ENCODE assay signal across 15 cellular contexts in genomic region chr1:223429313-223429731, GRCh38. TPM values are rescaled to one million over a fixed set of nuclear protein-coding genes. Genes with fewer than 3 reads are reported as not detected.
DNase-seq lines count a peak whose midpoint lies in the region; ATAC-seq, FAIRE-seq and TF ChIP-seq lines count a peak whose summit lies in the region.
"Had no signal": no experiment of that assay in that cellular context is flagged by ENCODE, and none has a peak within 500 bp of the region (broad histone marks: within the 10 kb centered on the region; RNA-seq: fewer than 3 reads in every experiment).

No MANE protein-coding gene starts in this region.

- peaks cover 21% of the 10 kb centered on the region for H3K4me1 ChIP-seq in keratinocyte (ENCODE audit: control insufficient read depth, extremely low read depth, insufficient read depth, low read length)
- H3K4me1 ChIP-seq in tibial artery, result peaks cover 0 to 43% (median 32%) of the 10 kb centered on the region in 4 donors
- H3K4me1 ChIP-seq: parathyroid adenoma had no signal

- H3K27me3 Mint-ChIP-seq in T-cell, result peaks cover 0 to 3% of the 10 kb centered on the region in 2 donors
- H3K27me3 Mint-ChIP-seq: activated naive CD8-positive, alpha-beta T cell had no signal

- no peak overlapping the region for H3K27ac Mint-ChIP-seq in T-cell
- H3K27ac Mint-ChIP-seq: activated naive CD8-positive, alpha-beta T cell had no signal

- no peak overlapping the region for H3K4me3 ChIP-seq in coronary artery
- H3K4me3 ChIP-seq in keratinocyte (ENCODE audit: control insufficient read depth in 2 of 3, extremely low read depth in 1 of 3, insufficient read depth in 2 of 3, low read depth in 1 of 3, low read length in 3 of 3), result peak overlapping the region in 1 of 3 experiments; percentile 19
- no peak overlapping the region for H3K4me3 ChIP-seq in tibial artery

- no peaks in the 10 kb centered on the region for H3K79me2 ChIP-seq in keratinocyte (ENCODE audit: control insufficient read depth, insufficient read depth, low read length)
- H3K79me2 ChIP-seq: parathyroid adenoma had no signal

- intact Hi-C loops in tibial artery (cut with DNase I; ENCODE audit: low total_unique reads), result no loop called here

- H3K4me3 Mint-ChIP-seq in T-cell, result no peak overlapping the region
- H3K4me3 Mint-ChIP-seq: activated naive CD8-positive, alpha-beta T cell had no signal

- no peak for ATAC-seq in T-cell (replicated peaks in 1 of 4)
- ATAC-seq in GM18867 (IDR thresholded peaks at IDR 0.05; ENCODE audit: unreplicated experiment), result no peak

- no peak overlapping the region for H2AFZ ChIP-seq in keratinocyte (ENCODE audit: control insufficient read depth, low read length)
- H2AFZ ChIP-seq: parathyroid adenoma had no signal

- POLR2A ChIA-PET in T-cell (lab: Charles Lee), result no interaction called here

- TF ChIP-seq CTCF in coronary artery (IDR thresholded peaks at IDR 0.05), result no peak
- TF ChIP-seq CTCF in keratinocyte (optimal IDR thresholded peaks at IDR 0.05 in 1 of 3, IDR thresholded peaks at IDR 0.05 in 1 of 3, conservative IDR thresholded peaks at IDR 0.05 in 1 of 3; ENCODE audit: extremely low read depth in 1 of 3, insufficient read depth in 2 of 3, low read length in 3 of 3), result peak; percentile 38 to 61 (median 39)
- TF ChIP-seq CTCF in tibial artery (IDR thresholded peaks at IDR 0.05), result peak in 1 of 2 experiments; percentile 12

- dilution Hi-C loops in keratinocyte (cut with MboI; ENCODE audit: extremely low pct_ligation_motif_present, low sequenced_read_pairs), result no loop called here

- FAIRE-seq in keratinocyte (lab: Jason Lieb, UNC), result peak; percentile 95

- H4K20me1 ChIP-seq in keratinocyte (ENCODE audit: control insufficient read depth, extremely low read depth, insufficient read depth, low read length), result no peaks in the 10 kb centered on the region

- DNase-seq in HCEC 1CT (peak; percentile 27), coronary artery (ENCODE audit: low spot score) (no peak), keratinocyte (ENCODE audit: low read depth, low spot score) (peak; percentile 52), tibial artery (peak; percentile 29 to 74), T-cell (no peak)
- no peak for DNase-seq in activated CD8-positive, alpha-beta memory T cell treated with anti-CD3 and anti-CD28 coated beads, Interleukin-2, amount 50 U/mL, for 4 hours
- DNase-seq in NK-92 treated with Interleukin-12 subunit alpha and Interleukin-12 subunit beta, amount 100 ng/mL, for 24 hours (lab: John Stamatoyannopoulos, UW), result no peak
- DNase-seq: dermis blood vessel endothelial cell, NCI-H1092, NCI-H526 treated with DMSO at 0.1 percent for 48 hours had no signal

- H3K9ac ChIP-seq in keratinocyte (ENCODE audit: control insufficient read depth, extremely low read depth, insufficient read depth, low read length), result peak overlapping the region; percentile 38
- H3K9ac ChIP-seq: parathyroid adenoma had no signal

- H3K36me3 Mint-ChIP-seq in T-cell, result no peaks in the 10 kb centered on the region

- no peaks in the 10 kb centered on the region for H3K9me3 ChIP-seq in keratinocyte (ENCODE audit: control insufficient read depth, low read depth, low read length)
- no peaks in the 10 kb centered on the region for H3K9me3 ChIP-seq in tibial artery

- H3K9me3 Mint-ChIP-seq in T-cell, result peaks cover 0 to 7% (median 6%) of the 10 kb centered on the region in 3 donors

- no peaks in the 10 kb centered on the region for H3K9me1 ChIP-seq in keratinocyte (ENCODE audit: control insufficient read depth, extremely low read depth, insufficient read depth, low read length)

- H3K27me3 ChIP-seq in keratinocyte (ENCODE audit: control insufficient read depth, extremely low read depth, insufficient read depth, low read length) (no peaks in the 10 kb centered on the region), tibial artery (no peaks in the 10 kb centered on the region)

- peak overlapping the region; percentile 28 to 30 for H3K27ac ChIP-seq in coronary artery
- H3K27ac ChIP-seq in keratinocyte (ENCODE audit: control insufficient read depth, insufficient read depth, low read length), result peak overlapping the region; percentile 78
- H3K27ac ChIP-seq in tibial artery, result peak overlapping the region; percentile 73 to 75
- H3K27ac ChIP-seq: parathyroid adenoma had no signal

- CTCF ChIA-PET in T-cell (lab: Charles Lee), result interaction anchor here in 1 of 2 donors (1.1 kb wide), 1 partner anchor 20 kb away, joined by 4 read pairs; no protein-coding TSS in a partner anchor

- peak overlapping the region; percentile 69 for H3K4me2 ChIP-seq in keratinocyte (ENCODE audit: control insufficient read depth, extremely low read depth, insufficient read depth, low read depth, low read length)

- peaks cover 0 to 11% (median 8%) of the 10 kb centered on the region in 3 donors for H3K4me1 Mint-ChIP-seq in T-cell

- H3K36me3 ChIP-seq in keratinocyte (ENCODE audit: control insufficient read depth in 2 of 2, extremely low read depth in 1 of 2, insufficient read depth in 2 of 2, low read length in 2 of 2) (no peaks in the 10 kb centered on the region), tibial artery (no peaks in the 10 kb centered on the region)

RNA-seq across cellular contexts. Expression of gene CCDC185, which starts 36.1 kb away (rescaled TPM):
- polyA plus RNA-seq in keratinocyte, result not detected in 3 replicates
- not detected for polyA plus RNA-seq in keratinocyte (2011; ENCODE audit: low read depth)
- not detected in 2 replicates for polyA plus RNA-seq in keratinocyte (2011; cell fraction: cytosol; rRNA removed)
- polyA plus RNA-seq in keratinocyte (2011; cell fraction: nucleus; rRNA removed), result not detected in 2 replicates
- polyA plus RNA-seq in keratinocyte (2012; ENCODE audit: low replicate concordance), result not detected in 2 replicates
- polyA minus RNA-seq in keratinocyte, result not detected in 3 replicates
- polyA minus RNA-seq in keratinocyte (2011; cell fraction: cytosol; rRNA and poly(A)+ RNA removed), result not detected
- polyA minus RNA-seq in keratinocyte (2011; cell fraction: nucleus; rRNA and poly(A)+ RNA removed), result not detected in 2 replicates
- total RNA-seq in T-cell, result not detected
- total RNA-seq: HT1080, liver had no signal
- polyA plus RNA-seq: liver had no signal

Comparison
In these comparisons a context has a peak if more than half of its experiments do, and no peak if none do; other contexts are left out.
1. DNase-seq: peak in HCEC 1CT (single experiment), keratinocyte (single experiment) and tibial artery (2 of 2); none in coronary artery (single experiment), activated CD8-positive, alpha-beta memory T cell treated with anti-CD3 and anti-CD28 coated beads, Interleukin-2, amount 50 U/mL, for 4 hours (single experiment), T-cell (0 of 34) and NK-92 treated with Interleukin-12 subunit alpha and Interleukin-12 subunit beta, amount 100 ng/mL, for 24 hours (single experiment).
2. Peak in every context shown above with its lines, with median percentiles within 50 percentile points of each other: H3K27ac ChIP-seq.